21 cellular contexts compared by ENCODE assay signal in the genomic region with DNA sequence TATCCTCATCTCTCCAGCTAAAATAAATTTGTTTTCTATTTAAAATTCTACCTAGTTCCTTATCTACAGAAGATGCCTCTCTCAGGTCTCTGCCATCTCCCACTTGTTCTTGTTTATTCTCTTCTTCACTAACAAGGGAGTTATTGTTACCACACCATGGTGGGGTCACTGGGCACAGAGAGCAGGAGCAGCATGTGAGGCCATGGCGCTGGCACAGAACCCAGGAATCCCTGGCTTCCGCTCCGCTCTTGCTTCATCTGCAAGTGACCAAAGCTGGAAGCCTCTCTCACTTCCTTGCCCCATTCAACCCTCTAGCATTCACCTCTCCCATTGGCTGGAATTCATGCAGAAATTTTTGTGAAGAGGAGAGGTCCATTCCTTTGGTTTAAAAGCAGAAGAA.
DNase-seq lines count a peak whose midpoint lies in the region; ATAC-seq and TF ChIP-seq lines count a peak whose summit lies in the region.
"Had no signal": no experiment of that assay in that cellular context is flagged by ENCODE, and none has a peak within 500 bp of the region (broad histone marks: within the 10 kb centered on the region; RNA-seq: fewer than 3 reads in every experiment).

No MANE protein-coding gene starts in this region.

- no peak overlapping the region for H3K4me3 ChIP-seq in tibial nerve
- H3K4me3 ChIP-seq: thoracic aorta had no signal

- TF ChIP-seq EP300 in tibial nerve (IDR thresholded peaks at IDR 0.05), result peak; percentile 49 to 71

- peaks cover 5% of the 10 kb centered on the region for H3K9me3 Mint-ChIP-seq in nephron progenitor cell
- H3K9me3 Mint-ChIP-seq: activated T-cell treated with anti-CD3 and anti-CD28 coated beads, Interleukin-2, amount 50 U/mL, for 4 hours; stimulated activated naive B cell treated with anti-CD40 and anti-IgM and Interleukin-4, amounts not matched to agents 10 μg/mL and 1 μg/mL and 100 μg/mL, for 72 hours had no signal

- TF ChIP-seq POLR2A in tibial nerve (IDR thresholded peaks at IDR 0.05), result no peak

- ATAC-seq in left cardiac atrium, result peak; percentile 61 to 84
- ATAC-seq: activated T-cell treated with anti-CD3 and anti-CD28 coated beads, Interleukin-2, amount 50 U/mL, for 4 hours; stimulated activated naive B cell treated with anti-CD40 and anti-IgM and Interleukin-4, amounts not matched to agents 10 μg/mL and 1 μg/mL and 100 μg/mL, for 72 hours had no signal

- H3K4me1 Mint-ChIP-seq in nephron progenitor cell, result peaks cover 67% of the 10 kb centered on the region
- H3K4me1 Mint-ChIP-seq: CD4-positive, alpha-beta memory T cell; stimulated activated naive B cell treated with anti-CD40 and anti-IgM and Interleukin-4, amounts not matched to agents 10 μg/mL and 1 μg/mL and 100 μg/mL, for 72 hours had no signal

- intact Hi-C loops in left cardiac atrium (cut with DNase I), result no loop called here

- peak overlapping the region; percentile 78 for H3K27ac Mint-ChIP-seq in nephron progenitor cell
- H3K27ac Mint-ChIP-seq: CD4-positive, alpha-beta memory T cell; HFFc6; stimulated activated naive B cell treated with anti-CD40 and anti-IgM and Interleukin-4, amounts not matched to agents 10 μg/mL and 1 μg/mL and 100 μg/mL, for 72 hours had no signal

- peaks cover 0 to 6% (median 3%) of the 10 kb centered on the region in 4 donors for H3K4me1 ChIP-seq in tibial nerve

- TF ChIP-seq CTCF in nephron progenitor cell (IDR thresholded peaks at IDR 0.05) (no peak), tibial nerve (IDR thresholded peaks at IDR 0.05) (no peak)

- no peak for DNase-seq in left cardiac atrium
- DNase-seq in nephron progenitor cell, result no peak
- no peak for DNase-seq in tibial nerve (ENCODE audit: low spot score in 2 of 2)
- no peak for DNase-seq in DMS79 treated with DMSO at 0.1 percent for 48 hours (lab: John Stamatoyannopoulos, UW)
- no peak for DNase-seq in NCI-H146 (lab: John Stamatoyannopoulos, UW)
- no peak for DNase-seq in H4 (ENCODE audit: low spot score)
- DNase-seq: activated CD4-positive, alpha-beta T cell treated with anti-CD3 and anti-CD28 coated beads for 48 hours; activated naive CD4-positive, alpha-beta T cell; activated T-cell treated with anti-CD3 and anti-CD28 coated beads, Interleukin-2, amount 50 U/mL, for 4 hours; CD4-positive, alpha-beta memory T cell; HFFc6; IMR-90; NCI-H1105; NCI-H446 treated with DMSO at 0.1 percent for 48 hours; OCI-M1; stimulated activated CD4-positive, alpha-beta T cell treated with anti-CD3 and anti-CD28 coated beads, Interleukin-12 subunit alpha, Interleukin-12 subunit beta, amount 100 ng/mL, for 4 hours; stimulated activated CD4-positive, alpha-beta T cell treated with anti-CD3 and anti-CD28 coated beads, Interleukin-4, amount 100 ng/mL, for 24 hours; stimulated activated naive B cell treated with anti-CD40 and anti-IgM and Interleukin-4, amounts not matched to agents 10 μg/mL and 1 μg/mL and 100 μg/mL, for 72 hours had no signal

- 58 to 62% methylated on average over 3 of the region's 3 CpGs for WGBS in tibial nerve, 2 donors

- H3K27ac ChIP-seq in cingulate gyrus (ENCODE audit: low read depth, low read length) (peak overlapping the region; percentile 87), tibial nerve (peak overlapping the region in 2 of 4 donors; percentile 47 to 61)
- H3K27ac ChIP-seq: thoracic aorta, VCaP had no signal

- H3K27me3 ChIP-seq in tibial nerve, result no peaks in the 10 kb centered on the region

- peaks cover 5% of the 10 kb centered on the region for H3K36me3 Mint-ChIP-seq in nephron progenitor cell (ENCODE audit: low read depth)
- H3K36me3 Mint-ChIP-seq: CD4-positive, alpha-beta memory T cell; stimulated activated naive B cell treated with anti-CD40 and anti-IgM and Interleukin-4, amounts not matched to agents 10 μg/mL and 1 μg/mL and 100 μg/mL, for 72 hours had no signal

- no peaks in the 10 kb centered on the region for H3K9me3 ChIP-seq in tibial nerve
- H3K9me3 ChIP-seq: thoracic aorta had no signal

- H3K27me3 Mint-ChIP-seq in nephron progenitor cell (ENCODE audit: low read depth, poor library complexity), result peaks cover 24% of the 10 kb centered on the region

- peak overlapping the region; percentile 5 for H3K4me3 Mint-ChIP-seq in nephron progenitor cell
- H3K4me3 Mint-ChIP-seq: activated T-cell treated with anti-CD3 and anti-CD28 coated beads, Interleukin-2, amount 50 U/mL, for 4 hours; CD4-positive, alpha-beta memory T cell; HFFc6; stimulated activated naive B cell treated with anti-CD40 and anti-IgM and Interleukin-4, amounts not matched to agents 10 μg/mL and 1 μg/mL and 100 μg/mL, for 72 hours had no signal

- no peaks in the 10 kb centered on the region for H3K36me3 ChIP-seq in tibial nerve
- H3K36me3 ChIP-seq: thoracic aorta had no signal
